In genomic region chr7:148079681-148080080, GRCh38 we compare ENCODE assay signal across 21 cellular contexts.
DNase-seq lines count a peak whose midpoint lies in the region; ATAC-seq and TF ChIP-seq lines count a peak whose summit lies in the region.
"Had no signal": no experiment of that assay in that cellular context is flagged by ENCODE, and none has a peak within 500 bp of the region (broad histone marks: within the 10 kb centered on the region; RNA-seq: fewer than 3 reads in every experiment).

No MANE protein-coding gene starts in this region.

- H3K4me1 ChIP-seq in left ventricle myocardium inferior (peaks cover 12% of the 10 kb centered on the region), mesendoderm (ENCODE audit: control insufficient read depth, low read depth, low read length) (peaks cover 3% of the 10 kb centered on the region), thyroid gland (peaks cover 18 to 19% of the 10 kb centered on the region in 2 donors)
- H3K4me1 ChIP-seq: A549, HAP-1 had no signal

- H2BK15ac ChIP-seq in mesendoderm (replicated peaks; ENCODE audit: low read depth) = no peak overlapping the region

- peak overlapping the region; percentile 0 for H3K56ac ChIP-seq in mesendoderm (ENCODE audit: low read length)

- TF ChIP-seq POLR2A in thyroid gland (IDR thresholded peaks at IDR 0.05) (no peak), erythroblast (IDR thresholded peaks at IDR 0.05; ENCODE audit: low read length) (no peak)

- H4K5ac ChIP-seq in mesendoderm (ENCODE audit: low read length) = no peak overlapping the region

- no peaks in the 10 kb centered on the region for H3K79me2 ChIP-seq in mesendoderm (ENCODE audit: control insufficient read depth, insufficient read depth, low read length)

- no peak overlapping the region for H3K4me2 ChIP-seq in mesendoderm (ENCODE audit: low read length)
- H3K4me2 ChIP-seq: A549; BLaER1 treated with 17β-estradiol and CSF1 and Interleukin-3, amounts not matched to agents 10 nM and 100 nM had no signal

- intact Hi-C loops in left ventricle myocardium superior (cut with micrococcal nuclease) (no loop called here), left ventricle myocardium inferior (cut with micrococcal nuclease) (no loop called here), thyroid gland (cut with DNase I) (no loop called here)

- H3K9ac ChIP-seq in mesendoderm (ENCODE audit: low read length) = no peak overlapping the region
- H3K9ac ChIP-seq: BLaER1 treated with 17β-estradiol and CSF1 and Interleukin-3, amounts not matched to agents 10 nM and 100 nM had no signal

- H3K36me3 ChIP-seq in left ventricle myocardium inferior = no peaks in the 10 kb centered on the region
- no peaks in the 10 kb centered on the region for H3K36me3 ChIP-seq in mesendoderm (ENCODE audit: control insufficient read depth, insufficient read depth, low read length)
- H3K36me3 ChIP-seq in thyroid gland = no peaks in the 10 kb centered on the region
- H3K36me3 ChIP-seq: BE2C; BLaER1 treated with 17β-estradiol and CSF1 and Interleukin-3, amounts not matched to agents 10 nM and 100 nM; HAP-1 had no signal

- H2BK120ac ChIP-seq in mesendoderm (ENCODE audit: low read depth, low read length) = peak overlapping the region; percentile 64

- peak overlapping the region; percentile 83 for H2BK5ac ChIP-seq in mesendoderm (ENCODE audit: low read length)

- H3K18ac ChIP-seq in mesendoderm (ENCODE audit: low read length) = no peak overlapping the region

- H3K27ac ChIP-seq in left ventricle myocardium inferior (replicated peaks) = no peak overlapping the region
- H3K27ac ChIP-seq in mesendoderm (ENCODE audit: low read depth, low read length) = peak overlapping the region; percentile 3
- H3K27ac ChIP-seq in thyroid gland = peak overlapping the region; percentile 40 to 58 (median 52)
- H3K27ac ChIP-seq: A549; BLaER1 treated with 17β-estradiol and CSF1 and Interleukin-3, amounts not matched to agents 10 nM and 100 nM had no signal

- H3K4ac ChIP-seq in mesendoderm (ENCODE audit: low read depth, low read length) = no peak overlapping the region

- no peaks in the 10 kb centered on the region for H3K79me1 ChIP-seq in mesendoderm (ENCODE audit: low read length)

- H2AK5ac ChIP-seq in mesendoderm (ENCODE audit: low read length) = peak overlapping the region; percentile 2

- peak; percentile 48 for ATAC-seq in left ventricle myocardium superior
- ATAC-seq: A549 had no signal

- no peaks in the 10 kb centered on the region for H3K9me3 ChIP-seq in left ventricle myocardium inferior (replicated peaks)
- H3K9me3 ChIP-seq in thyroid gland = no peaks in the 10 kb centered on the region
- H3K9me3 ChIP-seq: A549, BE2C, HAP-1 had no signal

- DNase-seq in left ventricle myocardium superior (no peak), left ventricle myocardium inferior (no peak), mesendoderm (no peak), thyroid gland (peak; percentile 69 to 73), erythroblast (lab: John Stamatoyannopoulos, UW) (no peak)
- DNase-seq in activated CD8-positive, alpha-beta memory T cell treated with anti-CD3 and anti-CD28 coated beads, Interleukin-2, amount 50 U/mL, for 48 hours = no peak
- DNase-seq: 8988T; ACHN; AML-193; BE2C; Calu3; CD4-positive, alpha-beta memory T cell; COR-L47; DMS53; DMS79 treated with DMSO at 0.1 percent for 48 hours; GF-D8; GOT3; HFFc6 had no signal

- H3K27me3 ChIP-seq in left ventricle myocardium inferior (ENCODE audit: low read depth) (no peaks in the 10 kb centered on the region), mesendoderm (ENCODE audit: insufficient read depth, low read length, poor library complexity) (no peaks in the 10 kb centered on the region), thyroid gland (no peaks in the 10 kb centered on the region)
- H3K27me3 ChIP-seq: BE2C; BLaER1 treated with 17β-estradiol and CSF1 and Interleukin-3, amounts not matched to agents 10 nM and 100 nM had no signal

- no peak overlapping the region for H3K23ac ChIP-seq in mesendoderm (ENCODE audit: low read length)

- TF ChIP-seq CTCF in left ventricle myocardium inferior (IDR thresholded peaks at IDR 0.05; ENCODE audit: borderline replicate concordance) = no peak
- no peak for TF ChIP-seq CTCF in thyroid gland (IDR thresholded peaks at IDR 0.05)

- H3K4me3 ChIP-seq in left ventricle myocardium inferior = no peak overlapping the region
- H3K4me3 ChIP-seq in mesendoderm (ENCODE audit: low read length) = no peak overlapping the region
- no peak overlapping the region for H3K4me3 ChIP-seq in thyroid gland (replicated peaks in 1 of 3)
- H3K4me3 ChIP-seq: A549; BLaER1 treated with 17β-estradiol and CSF1 and Interleukin-3, amounts not matched to agents 10 nM and 100 nM; HAP-1 had no signal

- no peak overlapping the region for H4K8ac ChIP-seq in mesendoderm (ENCODE audit: low read depth, low read length)

Comparison
In these comparisons a context has a peak if more than half of its experiments do, and no peak if none do; other contexts are left out.
1. DNase-seq: peak in thyroid gland (2 of 2); none in left ventricle myocardium superior (single experiment), left ventricle myocardium inferior (single experiment), mesendoderm (single experiment), erythroblast (0 of 2) and activated CD8-positive, alpha-beta memory T cell treated with anti-CD3 and anti-CD28 coated beads, Interleukin-2, amount 50 U/mL, for 48 hours (single experiment).